ENCODE assay signal across 18 cellular contexts in genomic region chr2:46308081-46308480, GRCh38. TPM values are rescaled to one million over a fixed set of nuclear protein-coding genes. Genes with fewer than 3 reads are reported as not detected.
DNase-seq lines count a peak whose midpoint lies in the region; ATAC-seq and TF ChIP-seq lines count a peak whose summit lies in the region.
"Had no signal": no experiment of that assay in that cellular context is flagged by ENCODE, and none has a peak within 500 bp of the region (broad histone marks: within the 10 kb centered on the region; RNA-seq: fewer than 3 reads in every experiment).

No MANE protein-coding gene starts in this region.

- BruUV-seq in Calu3 (replicated peaks; lab: Mats Ljungman, UMichigan), result no TSS peak

- no peaks in the 10 kb centered on the region for H3K79me2 ChIP-seq in neural progenitor cell (ENCODE audit: low read depth)

- intact Hi-C loops in Calu3 (cut with micrococcal nuclease; ENCODE audit: unreplicated experiment), result no loop called here
- intact Hi-C loops in left ventricle myocardium inferior (cut with micrococcal nuclease), result no loop called here
- intact Hi-C loops in sciatic nerve (cut with DNase I), result no loop called here

- H2AFZ ChIP-seq in neural progenitor cell (replicated peaks), result no peak overlapping the region

- H3K27ac Mint-ChIP-seq in Calu3 (ENCODE audit: unreplicated experiment) (peak overlapping the region; percentile 3), neural progenitor cell (no peak overlapping the region)

- H3K4me1 Mint-ChIP-seq in Calu3 (ENCODE audit: low read depth, unreplicated experiment), result peaks cover 73% of the 10 kb centered on the region
- H3K4me1 Mint-ChIP-seq in neural progenitor cell, result peaks cover 2% of the 10 kb centered on the region

- CTCF ChIA-PET in Calu3 (lab: Charles Lee), result interaction anchor here (0.6 to 1.3 kb wide), 4 partner anchors 79 to 1142 kb away, joined by 3 to 7 read pairs (median 4); no protein-coding TSS in a partner anchor

- no peak overlapping the region for H3K9ac ChIP-seq in neural progenitor cell

- H3F3A ChIP-seq in neural progenitor cell (ENCODE audit: low read depth), result no peaks in the 10 kb centered on the region

- H3K36me3 ChIP-seq in left ventricle myocardium inferior (no peaks in the 10 kb centered on the region), neural progenitor cell (no peaks in the 10 kb centered on the region)
- H3K36me3 ChIP-seq: BE2C, neutrophil had no signal

- H3K9me3 ChIP-seq in left ventricle myocardium inferior (replicated peaks) (no peaks in the 10 kb centered on the region), neural progenitor cell (ENCODE audit: low read depth) (no peaks in the 10 kb centered on the region)
- H3K9me3 ChIP-seq: BE2C, MG63, neutrophil had no signal

- ATAC-seq in sciatic nerve (peak; percentile 11), GM21423 (IDR thresholded peaks at IDR 0.05; ENCODE audit: unreplicated experiment) (no peak)
- ATAC-seq: foreskin keratinocyte had no signal

- no peaks in the 10 kb centered on the region for H4K20me1 ChIP-seq in neural progenitor cell (ENCODE audit: low read depth)

- DNase-seq in Calu3 (no peak), NCI-H748 (lab: John Stamatoyannopoulos, UW; ENCODE audit: unreplicated experiment) (peak; percentile 58), left ventricle myocardium inferior (no peak), sciatic nerve (ENCODE audit: low spot score) (no peak), nucleus accumbens (lab: John Stamatoyannopoulos, UW) (no peak), hypothalamus (lab: John Stamatoyannopoulos, UW) (no peak), neural progenitor cell (ENCODE audit: low spot score) (no peak)
- DNase-seq: activated naive CD4-positive, alpha-beta T cell treated with anti-CD3 and anti-CD28 coated beads, Interleukin-2, amount 50 U/mL, for 16 hours; BE2C; cortex of kidney; EL; foreskin keratinocyte; MG63; NCI-H446 treated with DMSO at 0.1 percent for 48 hours; stimulated activated CD4-positive, alpha-beta T cell treated with anti-CD3 and anti-CD28 coated beads, Interleukin-1b, Interleukin-23, amount 100 ng/mL, for 48 hours; T1000 had no signal

- H3K36me3 Mint-ChIP-seq in Calu3 (ENCODE audit: insufficient read depth, unreplicated experiment), result no peaks in the 10 kb centered on the region
- no peaks in the 10 kb centered on the region for H3K36me3 Mint-ChIP-seq in neural progenitor cell

- H3K4me3 ChIP-seq in left ventricle myocardium inferior (peak overlapping the region; percentile 34), neural progenitor cell (no peak overlapping the region)
- H3K4me3 ChIP-seq: MG63 had no signal

- H3K27me3 ChIP-seq in left ventricle myocardium inferior (ENCODE audit: low read depth) (no peaks in the 10 kb centered on the region), neural progenitor cell (peaks cover 6% of the 10 kb centered on the region)
- H3K27me3 ChIP-seq: BE2C, foreskin keratinocyte, MG63 had no signal

- peak overlapping the region; percentile 99 for H3K27ac ChIP-seq in left ventricle myocardium inferior (replicated peaks)
- no peak overlapping the region for H3K27ac ChIP-seq in neural progenitor cell
- H3K27ac ChIP-seq: neutrophil had no signal

- peaks cover 2% of the 10 kb centered on the region for H3K9me3 Mint-ChIP-seq in Calu3 (ENCODE audit: low read depth, unreplicated experiment)
- H3K9me3 Mint-ChIP-seq in neural progenitor cell, result peaks cover 4% of the 10 kb centered on the region

- peaks cover 100% of the 10 kb centered on the region for H3K4me1 ChIP-seq in left ventricle myocardium inferior
- H3K4me1 ChIP-seq in neural progenitor cell, result no peaks in the 10 kb centered on the region

- no peak overlapping the region for H3K4me2 ChIP-seq in neural progenitor cell

- H3K4me3 Mint-ChIP-seq in Calu3 (ENCODE audit: low read depth, unreplicated experiment) (no peak overlapping the region), neural progenitor cell (no peak overlapping the region)

- no peaks in the 10 kb centered on the region for H3K27me3 Mint-ChIP-seq in Calu3 (ENCODE audit: unreplicated experiment)
- peaks cover 11% of the 10 kb centered on the region for H3K27me3 Mint-ChIP-seq in neural progenitor cell (ENCODE audit: insufficient read depth, low read depth)

- no peak for TF ChIP-seq CTCF in Calu3 (IDR thresholded peaks at IDR 0.05; ENCODE audit: unreplicated experiment)
- no peak for TF ChIP-seq CTCF in left ventricle myocardium inferior (IDR thresholded peaks at IDR 0.05; ENCODE audit: borderline replicate concordance)
- no peak for TF ChIP-seq CTCF in neural progenitor cell (IDR thresholded peaks at IDR 0.05)

RNA-seq across cellular contexts. Expression of gene EPAS1, which starts 10.9 kb away (rescaled TPM):
- total RNA-seq in Calu3 (2022) (18.5 and 28.1 TPM in 2 replicates), left ventricle myocardium inferior (205 TPM), sciatic nerve (270 TPM), neural progenitor cell (ENCODE audit: low replicate concordance) (0.15 and 1.1 TPM in 2 replicates)
